9 cellular contexts compared by ENCODE assay signal in the genomic region with DNA sequence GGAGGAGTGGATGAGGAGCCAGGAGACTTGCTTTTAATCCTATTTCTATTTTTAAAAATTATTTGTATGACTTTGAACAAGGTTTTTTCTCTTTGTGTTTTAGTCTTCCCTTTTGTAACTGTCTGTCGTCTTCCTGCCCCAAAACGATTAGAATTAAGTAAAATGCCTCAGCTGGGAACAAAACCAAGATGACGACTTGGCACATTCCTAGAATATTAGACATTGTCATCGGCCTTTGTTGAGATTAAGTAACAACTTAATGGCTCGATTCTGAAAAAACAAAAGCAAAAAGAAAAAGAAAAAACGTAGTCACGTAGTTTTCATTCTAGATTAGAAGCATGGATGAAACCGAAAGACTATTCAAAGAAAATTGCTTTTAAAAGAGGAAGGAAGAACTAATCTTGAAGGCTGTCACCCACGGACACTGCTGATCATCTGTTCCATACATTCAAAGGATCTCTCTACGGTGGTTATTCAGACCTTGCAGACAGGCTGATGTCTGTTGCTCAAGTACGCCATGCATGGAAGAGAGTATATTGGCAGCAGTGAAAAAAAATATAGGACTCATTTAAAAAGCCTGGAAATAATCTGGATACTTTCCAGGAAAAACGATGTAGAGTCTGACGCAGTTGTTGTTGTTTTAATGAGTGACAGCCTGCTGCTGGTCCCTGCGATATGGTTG. TPM values are rescaled to one million over a fixed set of nuclear protein-coding genes. Genes with fewer than 3 reads are reported as not detected.
DNase-seq lines count a peak whose midpoint lies in the region; ATAC-seq, FAIRE-seq and TF ChIP-seq lines count a peak whose summit lies in the region.
"Had no signal": no experiment of that assay in that cellular context is flagged by ENCODE, and none has a peak within 500 bp of the region (broad histone marks: within the 10 kb centered on the region; RNA-seq: fewer than 3 reads in every experiment).

No MANE protein-coding gene starts in this region.

- no peaks in the 10 kb centered on the region for H3K9me3 Mint-ChIP-seq in T-helper 1 cell treated with Interleukin-12 subunit alpha and Interleukin-12 subunit beta and Interleukin-4 antibody, amounts not matched to agents 30 μg/mL and 1 μg/mL, for 36 hours

- intact Hi-C loops in pancreas (cut with DNase I), result no loop called here

- peak; percentile 81 for ATAC-seq in HG02852 (IDR thresholded peaks at IDR 0.05; ENCODE audit: unreplicated experiment)
- no peak for ATAC-seq in pancreas

- peaks cover 6% of the 10 kb centered on the region for H3K36me3 Mint-ChIP-seq in T-helper 1 cell treated with Interleukin-12 subunit alpha and Interleukin-12 subunit beta and Interleukin-4 antibody, amounts not matched to agents 30 μg/mL and 1 μg/mL, for 36 hours (ENCODE audit: low read depth)

- FAIRE-seq in RCC 7860 (lab: Jason Lieb, UNC) (peak; percentile 90), pancreas (lab: Jason Lieb, UNC) (no peak)

- H3K4me1 Mint-ChIP-seq in T-helper 1 cell treated with Interleukin-12 subunit alpha and Interleukin-12 subunit beta and Interleukin-4 antibody, amounts not matched to agents 30 μg/mL and 1 μg/mL, for 36 hours (ENCODE audit: low read depth), result peaks cover 12% of the 10 kb centered on the region

- peaks cover 8% of the 10 kb centered on the region for H3K27me3 Mint-ChIP-seq in T-helper 1 cell treated with Interleukin-12 subunit alpha and Interleukin-12 subunit beta and Interleukin-4 antibody, amounts not matched to agents 30 μg/mL and 1 μg/mL, for 36 hours (ENCODE audit: low read depth)

- H3K27ac Mint-ChIP-seq in T-helper 1 cell treated with Interleukin-12 subunit alpha and Interleukin-12 subunit beta and Interleukin-4 antibody, amounts not matched to agents 30 μg/mL and 1 μg/mL, for 36 hours, result peak overlapping the region; percentile 54

- H3K4me3 Mint-ChIP-seq in T-helper 1 cell treated with Interleukin-12 subunit alpha and Interleukin-12 subunit beta and Interleukin-4 antibody, amounts not matched to agents 30 μg/mL and 1 μg/mL, for 36 hours, result peak overlapping the region; percentile 32

- no peak overlapping the region for H3K27ac ChIP-seq in pancreas
- H3K27ac ChIP-seq: C4-2B had no signal

- peak; percentile 1 for TF ChIP-seq CTCF in fibroblast of pulmonary artery (IDR thresholded peaks at IDR 0.05; ENCODE audit: low read length, missing control alignments)
- TF ChIP-seq CTCF in pancreas (IDR thresholded peaks at IDR 0.05), result no peak

- peak overlapping the region; percentile 55 for H3K4me3 ChIP-seq in fibroblast of pulmonary artery (replicated peaks; ENCODE audit: low read depth, low read length)
- H3K4me3 ChIP-seq in H7 (ENCODE audit: insufficient read depth, low read depth, low read length), result no peak overlapping the region
- no peak overlapping the region for H3K4me3 ChIP-seq in pancreas

- no peaks in the 10 kb centered on the region for H3K36me3 ChIP-seq in H7 (replicated peaks; ENCODE audit: control insufficient read depth, insufficient read depth, low read length)
- no peaks in the 10 kb centered on the region for H3K36me3 ChIP-seq in pancreas

- H3K9me3 ChIP-seq in pancreas, result no peaks in the 10 kb centered on the region

- H3K4me1 ChIP-seq in pancreas, result no peaks in the 10 kb centered on the region

- 53 to 56% methylated on average over 14 of the region's 14 CpGs for WGBS in pancreas, 2 donors

- DNase-seq in T-helper 1 cell, result no peak
- DNase-seq in RCC 7860 (ENCODE audit: low spot score), result peak; percentile 53
- peak; percentile 78 for DNase-seq in fibroblast of pulmonary artery (ENCODE audit: low read depth)
- DNase-seq in H7, result no peak
- no peak for DNase-seq in pancreas
- no peak for DNase-seq in NCI-H2081 treated with DMSO at 0.1 percent for 48 hours (lab: John Stamatoyannopoulos, UW)

- H3K27me3 ChIP-seq in H7 (ENCODE audit: control insufficient read depth, insufficient read depth, low read length), result no peaks in the 10 kb centered on the region
- H3K27me3 ChIP-seq in pancreas, result no peaks in the 10 kb centered on the region

RNA-seq across cellular contexts. Expression of a gene that starts 16.9 kb away (rescaled TPM):
- 31.6 and 39.0 TPM in 2 replicates for total RNA-seq in H7 (2014; rRNA removed; shearing (Covaris generic))
- 1 to 10 TPM in 5 of 6 donors, under 1 TPM in 1; 0.56 to 7.8 (median 2.2) TPM for total RNA-seq in pancreas
- polyA plus RNA-seq in pancreas, result 10 to 100 TPM in 1 of 2 donors, 1 to 10 TPM in 1; 5.0 to 20.4 TPM

Comparison
In these comparisons a context has a peak if more than half of its experiments do, and no peak if none do; other contexts are left out.
1. DNase-seq: peak in RCC 7860 (single experiment) and fibroblast of pulmonary artery (single experiment); none in T-helper 1 cell (0 of 5), H7 (single experiment), pancreas (0 of 6) and NCI-H2081 treated with DMSO at 0.1 percent for 48 hours (single experiment).